1 cellular context compared by ENCODE assay signal in the genomic region with DNA sequence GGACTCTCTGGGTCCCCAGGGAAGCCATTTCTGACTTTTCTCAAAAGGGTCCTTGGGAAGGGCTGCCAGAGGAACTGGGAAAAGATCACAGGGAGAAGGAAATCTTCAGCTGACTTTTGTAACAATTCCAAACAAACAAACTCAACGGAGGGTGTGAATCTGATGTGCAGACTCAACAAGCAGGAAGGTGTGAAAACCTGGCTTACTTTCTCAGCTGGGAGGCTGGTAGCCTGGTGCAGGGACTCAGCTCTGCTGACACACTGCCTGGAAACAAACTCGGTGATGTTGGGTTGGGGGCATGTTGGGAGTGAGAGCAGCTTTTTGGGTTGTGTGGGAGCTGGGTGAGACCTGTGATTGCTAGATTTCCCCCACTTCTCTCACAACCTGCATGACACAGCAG.
TF ChIP-seq lines count a peak whose summit lies in the region.

No MANE protein-coding gene starts in this region.

TF ChIP-seq in GM23338, 12 proteins besides CTCF, POLR2A, EP300 and RAD21:
- no peak for TF ChIP-seq POLR2AphosphoS5 (IDR thresholded peaks at IDR 0.05; ENCODE audit: low read depth)
- no peak for TF ChIP-seq ZNF331 (CRISPR knock-in tag; IDR thresholded peaks at IDR 0.05; ENCODE audit: low read depth)
- TF ChIP-seq ZNF114 (CRISPR knock-in tag; IDR thresholded peaks at IDR 0.05): no peak
